In genomic region chr9:32906213-32906612, GRCh38 we compare ENCODE assay signal across 1 cellular context.
TF ChIP-seq lines count a peak whose summit lies in the region.

No MANE protein-coding gene starts in this region.

TF ChIP-seq in GM12878, 131 proteins besides CTCF, POLR2A, EP300 and RAD21 (continued from another document):
- TF ChIP-seq, protein P1, sequence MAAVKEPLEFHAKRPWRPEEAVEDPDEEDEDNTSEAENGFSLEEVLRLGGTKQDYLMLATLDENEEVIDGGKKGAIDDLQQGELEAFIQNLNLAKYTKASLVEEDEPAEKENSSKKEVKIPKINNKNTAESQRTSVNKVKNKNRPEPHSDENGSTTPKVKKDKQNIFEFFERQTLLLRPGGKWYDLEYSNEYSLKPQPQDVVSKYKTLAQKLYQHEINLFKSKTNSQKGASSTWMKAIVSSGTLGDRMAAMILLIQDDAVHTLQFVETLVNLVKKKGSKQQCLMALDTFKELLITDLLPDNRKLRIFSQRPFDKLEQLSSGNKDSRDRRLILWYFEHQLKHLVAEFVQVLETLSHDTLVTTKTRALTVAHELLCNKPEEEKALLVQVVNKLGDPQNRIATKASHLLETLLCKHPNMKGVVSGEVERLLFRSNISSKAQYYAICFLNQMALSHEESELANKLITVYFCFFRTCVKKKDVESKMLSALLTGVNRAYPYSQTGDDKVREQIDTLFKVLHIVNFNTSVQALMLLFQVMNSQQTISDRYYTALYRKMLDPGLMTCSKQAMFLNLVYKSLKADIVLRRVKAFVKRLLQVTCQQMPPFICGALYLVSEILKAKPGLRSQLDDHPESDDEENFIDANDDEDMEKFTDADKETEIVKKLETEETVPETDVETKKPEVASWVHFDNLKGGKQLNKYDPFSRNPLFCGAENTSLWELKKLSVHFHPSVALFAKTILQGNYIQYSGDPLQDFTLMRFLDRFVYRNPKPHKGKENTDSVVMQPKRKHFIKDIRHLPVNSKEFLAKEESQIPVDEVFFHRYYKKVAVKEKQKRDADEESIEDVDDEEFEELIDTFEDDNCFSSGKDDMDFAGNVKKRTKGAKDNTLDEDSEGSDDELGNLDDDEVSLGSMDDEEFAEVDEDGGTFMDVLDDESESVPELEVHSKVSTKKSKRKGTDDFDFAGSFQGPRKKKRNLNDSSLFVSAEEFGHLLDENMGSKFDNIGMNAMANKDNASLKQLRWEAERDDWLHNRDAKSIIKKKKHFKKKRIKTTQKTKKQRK (IDR thresholded peaks at IDR 0.05; ENCODE audit: low read depth, low read length) = no peak
- TF ChIP-seq IRF3 (IDR thresholded peaks at IDR 0.05) (no peak), IRF4 (IDR thresholded peaks at IDR 0.05; ENCODE audit: low read depth, low read length) (0 out of 2 replicates have a peak, but pooled peaks have one; percentile 39), SP1 (IDR thresholded peaks at IDR 0.05; ENCODE audit: low read depth, low read length) (no peak), RELB (IDR thresholded peaks at IDR 0.05; ENCODE audit: low read depth) (peak; percentile 21; the same call in 1 of the 2 replicates), ZBTB40 (IDR thresholded peaks at IDR 0.05; ENCODE audit: borderline replicate concordance) (no peak), ZNF622 (IDR thresholded peaks at IDR 0.05) (no peak), PAX8 (IDR thresholded peaks at IDR 0.05) (no peak), BHLHE40 (IDR thresholded peaks at IDR 0.05; ENCODE audit: borderline replicate concordance in 1 of 2, low read depth in 2 of 2, low read length in 1 of 2) (peak in 1 of 2 experiments; percentile 15; a peak in 1 of 4 replicates), ZNF207 (IDR thresholded peaks at IDR 0.05; ENCODE audit: borderline replicate concordance) (no peak), CHD4 (IDR thresholded peaks at IDR 0.05) (no peak)
- TF ChIP-seq, protein P2, sequence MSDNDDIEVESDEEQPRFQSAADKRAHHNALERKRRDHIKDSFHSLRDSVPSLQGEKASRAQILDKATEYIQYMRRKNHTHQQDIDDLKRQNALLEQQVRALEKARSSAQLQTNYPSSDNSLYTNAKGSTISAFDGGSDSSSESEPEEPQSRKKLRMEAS (IDR thresholded peaks at IDR 0.05; ENCODE audit: low read depth, low read length) = no peak
- TF ChIP-seq, protein P3, sequence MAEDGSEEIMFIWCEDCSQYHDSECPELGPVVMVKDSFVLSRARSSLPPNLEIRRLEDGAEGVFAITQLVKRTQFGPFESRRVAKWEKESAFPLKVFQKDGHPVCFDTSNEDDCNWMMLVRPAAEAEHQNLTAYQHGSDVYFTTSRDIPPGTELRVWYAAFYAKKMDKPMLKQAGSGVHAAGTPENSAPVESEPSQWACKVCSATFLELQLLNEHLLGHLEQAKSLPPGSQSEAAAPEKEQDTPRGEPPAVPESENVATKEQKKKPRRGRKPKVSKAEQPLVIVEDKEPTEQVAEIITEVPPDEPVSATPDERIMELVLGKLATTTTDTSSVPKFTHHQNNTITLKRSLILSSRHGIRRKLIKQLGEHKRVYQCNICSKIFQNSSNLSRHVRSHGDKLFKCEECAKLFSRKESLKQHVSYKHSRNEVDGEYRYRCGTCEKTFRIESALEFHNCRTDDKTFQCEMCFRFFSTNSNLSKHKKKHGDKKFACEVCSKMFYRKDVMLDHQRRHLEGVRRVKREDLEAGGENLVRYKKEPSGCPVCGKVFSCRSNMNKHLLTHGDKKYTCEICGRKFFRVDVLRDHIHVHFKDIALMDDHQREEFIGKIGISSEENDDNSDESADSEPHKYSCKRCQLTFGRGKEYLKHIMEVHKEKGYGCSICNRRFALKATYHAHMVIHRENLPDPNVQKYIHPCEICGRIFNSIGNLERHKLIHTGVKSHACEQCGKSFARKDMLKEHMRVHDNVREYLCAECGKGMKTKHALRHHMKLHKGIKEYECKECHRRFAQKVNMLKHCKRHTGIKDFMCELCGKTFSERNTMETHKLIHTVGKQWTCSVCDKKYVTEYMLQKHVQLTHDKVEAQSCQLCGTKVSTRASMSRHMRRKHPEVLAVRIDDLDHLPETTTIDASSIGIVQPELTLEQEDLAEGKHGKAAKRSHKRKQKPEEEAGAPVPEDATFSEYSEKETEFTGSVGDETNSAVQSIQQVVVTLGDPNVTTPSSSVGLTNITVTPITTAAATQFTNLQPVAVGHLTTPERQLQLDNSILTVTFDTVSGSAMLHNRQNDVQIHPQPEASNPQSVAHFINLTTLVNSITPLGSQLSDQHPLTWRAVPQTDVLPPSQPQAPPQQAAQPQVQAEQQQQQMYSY (CRISPR knock-in tag; IDR thresholded peaks at IDR 0.05) = no peak
